Comparison of ENCODE assay signal across 8 cellular contexts in the genomic region with DNA sequence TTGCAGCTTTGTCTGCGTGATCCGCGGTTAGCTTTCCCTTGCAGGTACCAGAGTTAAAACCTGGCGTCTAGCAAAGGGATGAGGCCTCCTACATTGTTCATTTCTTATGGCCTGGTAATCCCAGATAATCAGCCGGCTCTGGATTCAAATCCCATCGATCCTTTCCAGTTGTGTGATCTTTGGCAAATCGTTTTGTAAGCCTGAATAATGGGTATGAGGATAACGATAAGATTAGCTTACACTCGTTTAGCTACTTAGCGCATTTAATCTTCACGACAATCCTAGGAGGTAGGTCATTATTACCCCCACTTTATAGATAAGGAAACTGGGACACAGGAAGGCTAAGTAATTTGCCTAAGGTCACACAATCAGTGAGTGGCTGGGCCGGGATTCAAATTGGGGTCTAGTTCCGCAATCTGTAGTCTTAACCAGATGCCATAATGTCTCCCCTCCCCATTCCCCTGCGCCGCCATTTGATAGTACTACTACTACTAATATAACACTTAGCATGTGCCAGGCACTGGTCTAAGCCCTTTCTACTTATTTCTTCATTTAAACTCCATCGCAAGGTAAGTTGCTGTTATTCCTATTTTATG. TPM values are rescaled to one million over a fixed set of nuclear protein-coding genes. Genes with fewer than 3 reads are reported as not detected.
DNase-seq lines count a peak whose midpoint lies in the region; ATAC-seq and TF ChIP-seq lines count a peak whose summit lies in the region.

No MANE protein-coding gene starts in this region.

- no peaks in the 10 kb centered on the region for H3K36me3 ChIP-seq in ascending aorta

- H3K27ac ChIP-seq in HL-60 (replicated peaks) (peak overlapping the region; percentile 80), ascending aorta (no peak overlapping the region)

- peak overlapping the region; percentile 48 for H3K4me3 ChIP-seq in HL-60 (replicated peaks; ENCODE audit: insufficient read depth, low read length)
- H3K4me3 ChIP-seq in ascending aorta: peak overlapping the region; percentile 53 to 61

- ATAC-seq in memory B cell (ENCODE audit: low read depth) (no peak), HG03442 (IDR thresholded peaks at IDR 0.05; ENCODE audit: unreplicated experiment) (no peak), HG02884 (IDR thresholded peaks at IDR 0.05; ENCODE audit: unreplicated experiment) (no peak)

- intact Hi-C loops in ascending aorta (cut with DNase I): loop anchor here (2.0 to 10.0 kb wide), 5 partner anchors 40 to 463 kb away; a partner anchor contains a TSS

- peak overlapping the region; percentile 82 for H3K27ac Mint-ChIP-seq in memory B cell

- no peak for TF ChIP-seq CTCF in HL-60 (IDR thresholded peaks at IDR 0.05; ENCODE audit: insufficient read depth, low read length)
- no peak for TF ChIP-seq CTCF in ascending aorta (IDR thresholded peaks at IDR 0.05)

- H3K4me1 ChIP-seq in ascending aorta: peaks cover 9 to 20% of the 10 kb centered on the region in 2 donors

- H3K9me3 ChIP-seq in ascending aorta: no peaks in the 10 kb centered on the region

- H3K4me1 Mint-ChIP-seq in memory B cell: peaks cover 26% of the 10 kb centered on the region

- no peaks in the 10 kb centered on the region for H3K27me3 ChIP-seq in HL-60 (ENCODE audit: insufficient read depth, poor library complexity, severe bottlenecking)
- H3K27me3 ChIP-seq in ascending aorta: no peaks in the 10 kb centered on the region

- H3K36me3 Mint-ChIP-seq in memory B cell: peaks cover 6% of the 10 kb centered on the region

- H3K27me3 Mint-ChIP-seq in memory B cell: no peaks in the 10 kb centered on the region

- peak overlapping the region; percentile 93 for H3K4me3 Mint-ChIP-seq in memory B cell

- no peaks in the 10 kb centered on the region for H3K9me3 Mint-ChIP-seq in memory B cell

- DNase-seq in AML-193 (lab: John Stamatoyannopoulos, UW): peak; percentile 3 to 14
- DNase-seq in HL-60 (ENCODE audit: low read depth in 1 of 2, low spot score in 1 of 2): peak in 1 of 2 experiments; percentile 40
- no peak for DNase-seq in ascending aorta (ENCODE audit: low spot score in 2 of 2)
- no peak for DNase-seq in memory B cell (ENCODE audit: low spot score in 2 of 2)
- no peak for DNase-seq in NCI-H128 (lab: John Stamatoyannopoulos, UW; ENCODE audit: unreplicated experiment)
- no peak for DNase-seq in stimulated activated naive CD4-positive, alpha-beta T cell (lab: John Stamatoyannopoulos, UW)

RNA-seq across cellular contexts. Expression of a gene that starts 1.7 kb away (rescaled TPM):
- total RNA-seq in ascending aorta: 162 TPM

RNA-seq across cellular contexts. Expression of a gene that starts 26.6 kb away (rescaled TPM):
- total RNA-seq in ascending aorta: 87.4 TPM

RNA-seq across cellular contexts. Expression of a gene that starts 40.9 kb away (rescaled TPM):
- total RNA-seq in ascending aorta: 104 TPM

RNA-seq across cellular contexts. Expression of a gene that starts 46.9 kb away (rescaled TPM):
- total RNA-seq in ascending aorta: 52.4 TPM

RNA-seq across cellular contexts. Expression of a gene that starts 47.4 kb away (rescaled TPM):
- 122 TPM for total RNA-seq in ascending aorta

Comparison
In these comparisons a context has a peak if more than half of its experiments do, and no peak if none do; other contexts are left out.
1. DNase-seq: peak in AML-193 (2 of 2); none in ascending aorta (0 of 2), memory B cell (0 of 2), NCI-H128 (single experiment) and stimulated activated naive CD4-positive, alpha-beta T cell (0 of 6).